In genomic region chr2:30665761-30666306, GRCh38 we compare ENCODE assay signal across 11 cellular contexts.
DNase-seq lines count a peak whose midpoint lies in the region; ATAC-seq, FAIRE-seq and TF ChIP-seq lines count a peak whose summit lies in the region.
"Had no signal": no experiment of that assay in that cellular context is flagged by ENCODE, and none has a peak within 500 bp of the region (broad histone marks: within the 10 kb centered on the region; RNA-seq: fewer than 3 reads in every experiment).

No MANE protein-coding gene starts in this region.

- FAIRE-seq in astrocyte (lab: Jason Lieb, UNC): no peak

- H3K9me3 ChIP-seq in DOHH2 (ENCODE audit: control insufficient read depth, insufficient read depth, low read length) (peaks cover 16% of the 10 kb centered on the region; the same call in 1 of the 2 replicates), astrocyte (ENCODE audit: insufficient read depth, low read depth, low read length) (no peaks in the 10 kb centered on the region), hepatocyte (ENCODE audit: low read depth) (peaks cover 4% of the 10 kb centered on the region)

- H3F3A ChIP-seq in DOHH2 (ENCODE audit: control insufficient read depth, insufficient read depth): no peaks in the 10 kb centered on the region

- H3K36me3 Mint-ChIP-seq in astrocyte (ENCODE audit: low read depth, unreplicated experiment): peaks cover 5% of the 10 kb centered on the region
- H3K36me3 Mint-ChIP-seq in activated CD4-positive, alpha-beta memory T cell treated with anti-CD3 and anti-CD28 coated beads, Interleukin-2, amount 10 ng/mL, durations not matched to agents 7 days and 5 days (ENCODE audit: low read depth): peaks cover 5% of the 10 kb centered on the region
- H3K36me3 Mint-ChIP-seq in activated naive CD8-positive, alpha-beta T cell treated with anti-CD3 and anti-CD28 coated beads, Interleukin-2, amount 50 U/mL, for 24 hours (ENCODE audit: low read depth): peaks cover 8% of the 10 kb centered on the region

- H3K9ac ChIP-seq in astrocyte (ENCODE audit: low read length): peak overlapping the region; percentile 72

- DNase-seq in astrocyte (ENCODE audit: low read depth): no peak
- no peak for DNase-seq in hepatocyte (ENCODE audit: low spot score)
- no peak for DNase-seq in activated CD4-positive, alpha-beta memory T cell treated with anti-CD3 and anti-CD28 coated beads, Interleukin-2, amount 10 ng/mL, durations not matched to agents 7 days and 5 days
- no peak for DNase-seq in activated naive CD8-positive, alpha-beta T cell treated with anti-CD3 and anti-CD28 coated beads, Interleukin-2, amount 50 U/mL, for 24 hours
- DNase-seq in hypothalamus (lab: John Stamatoyannopoulos, UW): no peak
- no peak for DNase-seq in inferior parietal cortex (ENCODE audit: extremely low spot score)
- DNase-seq: activated CD8-positive, alpha-beta memory T cell treated with anti-CD3 and anti-CD28 coated beads, Interleukin-2, amount 10 ng/mL, durations not matched to agents 7 days and 5 days; activated naive CD8-positive, alpha-beta T cell treated with anti-CD3 and anti-CD28 coated beads for 36 hours; cortex of kidney had no signal

- H3K27ac Mint-ChIP-seq in astrocyte (ENCODE audit: unreplicated experiment): peak overlapping the region; percentile 88
- no peak overlapping the region for H3K27ac Mint-ChIP-seq in activated CD4-positive, alpha-beta memory T cell treated with anti-CD3 and anti-CD28 coated beads, Interleukin-2, amount 10 ng/mL, durations not matched to agents 7 days and 5 days
- H3K27ac Mint-ChIP-seq in activated naive CD8-positive, alpha-beta T cell treated with anti-CD3 and anti-CD28 coated beads, Interleukin-2, amount 50 U/mL, for 24 hours: no peak overlapping the region
- H3K27ac Mint-ChIP-seq: activated CD8-positive, alpha-beta memory T cell treated with anti-CD3 and anti-CD28 coated beads, Interleukin-2, amount 10 ng/mL, durations not matched to agents 7 days and 5 days; activated naive CD8-positive, alpha-beta T cell treated with anti-CD3 and anti-CD28 coated beads for 36 hours had no signal

- H3K9me3 Mint-ChIP-seq in astrocyte (ENCODE audit: unreplicated experiment): peaks cover 28% of the 10 kb centered on the region
- H3K9me3 Mint-ChIP-seq in activated CD4-positive, alpha-beta memory T cell treated with anti-CD3 and anti-CD28 coated beads, Interleukin-2, amount 10 ng/mL, durations not matched to agents 7 days and 5 days: peaks cover 14% of the 10 kb centered on the region
- peaks cover 31% of the 10 kb centered on the region for H3K9me3 Mint-ChIP-seq in activated naive CD8-positive, alpha-beta T cell treated with anti-CD3 and anti-CD28 coated beads, Interleukin-2, amount 50 U/mL, for 24 hours

- POLR2A ChIA-PET in activated CD4-positive, alpha-beta memory T cell treated with anti-CD3 and anti-CD28 coated beads, Interleukin-2, amount 10 ng/mL, durations not matched to agents 7 days and 5 days (lab: Charles Lee): no interaction called here

- no peak for ATAC-seq in activated naive CD8-positive, alpha-beta T cell treated with anti-CD3 and anti-CD28 coated beads, Interleukin-2, amount 50 U/mL, for 24 hours
- ATAC-seq: activated CD8-positive, alpha-beta memory T cell treated with anti-CD3 and anti-CD28 coated beads, Interleukin-2, amount 10 ng/mL, durations not matched to agents 7 days and 5 days had no signal

- H3K4me1 ChIP-seq in DOHH2 (ENCODE audit: control insufficient read depth, low read length) (peaks cover 14% of the 10 kb centered on the region), astrocyte (ENCODE audit: insufficient read depth, low read length) (peaks cover 45% of the 10 kb centered on the region), hepatocyte (ENCODE audit: insufficient read depth) (no peaks in the 10 kb centered on the region)

- H3K9me2 ChIP-seq in DOHH2 (replicated peaks; ENCODE audit: control insufficient read depth, low read length) (no peaks in the 10 kb centered on the region), hepatocyte (replicated peaks; ENCODE audit: insufficient read depth) (no peaks in the 10 kb centered on the region)

- H3K27ac ChIP-seq in DOHH2 (ENCODE audit: low read depth, low read length) (peak overlapping the region; percentile 63), astrocyte (ENCODE audit: low read depth, low read length) (peak overlapping the region; percentile 99), hepatocyte (peak overlapping the region; percentile 24), skin epidermis (peak overlapping the region in 12 of 21 experiments; percentile 20 to 81 (median 58))

- H3K79me2 ChIP-seq in DOHH2 (ENCODE audit: control insufficient read depth, low read length): no peaks in the 10 kb centered on the region
- no peaks in the 10 kb centered on the region for H3K79me2 ChIP-seq in astrocyte (ENCODE audit: insufficient read depth, low read length)
- no peaks in the 10 kb centered on the region for H3K79me2 ChIP-seq in hepatocyte

- H2AFZ ChIP-seq in astrocyte (ENCODE audit: low read depth, low read length) (no peak overlapping the region), hepatocyte (no peak overlapping the region)

- WGBS in hepatocyte (ENCODE audit: low lambda C conversion rate, missing lambda C conversion rate): 97% methylated on average over 3 of the region's 3 CpGs

- CTCF ChIA-PET in activated CD4-positive, alpha-beta memory T cell treated with anti-CD3 and anti-CD28 coated beads, Interleukin-2, amount 10 ng/mL, durations not matched to agents 7 days and 5 days (lab: Charles Lee): interaction anchor here (1.6 kb wide), 1 partner anchor 46 kb away, joined by 6 read pairs; no protein-coding TSS in a partner anchor

- peak overlapping the region; percentile 27 for H3K4me3 ChIP-seq in DOHH2 (ENCODE audit: low read length)
- H3K4me3 ChIP-seq in astrocyte (ENCODE audit: insufficient read depth, low read depth, low read length): no peak overlapping the region
- H3K4me3 ChIP-seq in hepatocyte: no peak overlapping the region
- no peak overlapping the region for H3K4me3 ChIP-seq in skin epidermis

- H3K36me3 ChIP-seq in DOHH2 (ENCODE audit: control insufficient read depth, low read length) (peaks cover 5% of the 10 kb centered on the region), astrocyte (ENCODE audit: insufficient read depth, low read length) (no peaks in the 10 kb centered on the region), hepatocyte (replicated peaks; ENCODE audit: insufficient read depth, low read depth) (no peaks in the 10 kb centered on the region)

- H3K4me2 ChIP-seq in DOHH2 (ENCODE audit: low read length): peak overlapping the region; percentile 31
- peak overlapping the region; percentile 58 for H3K4me2 ChIP-seq in astrocyte (ENCODE audit: low read length)
- no peak overlapping the region for H3K4me2 ChIP-seq in hepatocyte

- TF ChIP-seq CTCF in DOHH2 (IDR thresholded peaks at IDR 0.05; ENCODE audit: low read depth, low read length, poor library complexity, severe bottlenecking) (no peak), astrocyte (IDR thresholded peaks at IDR 0.05; ENCODE audit: insufficient read depth, low read depth, low read length) (no peak), hepatocyte (IDR thresholded peaks at IDR 0.05; ENCODE audit: poor library complexity) (no peak)

- no peaks in the 10 kb centered on the region for H3K27me3 Mint-ChIP-seq in astrocyte (ENCODE audit: low read depth, unreplicated experiment)
- H3K27me3 Mint-ChIP-seq in activated CD4-positive, alpha-beta memory T cell treated with anti-CD3 and anti-CD28 coated beads, Interleukin-2, amount 10 ng/mL, durations not matched to agents 7 days and 5 days: peaks cover 11% of the 10 kb centered on the region
- peaks cover 7% of the 10 kb centered on the region for H3K27me3 Mint-ChIP-seq in activated naive CD8-positive, alpha-beta T cell treated with anti-CD3 and anti-CD28 coated beads, Interleukin-2, amount 50 U/mL, for 24 hours
- H3K27me3 Mint-ChIP-seq: activated CD8-positive, alpha-beta memory T cell treated with anti-CD3 and anti-CD28 coated beads, Interleukin-2, amount 10 ng/mL, durations not matched to agents 7 days and 5 days; activated naive CD8-positive, alpha-beta T cell treated with anti-CD3 and anti-CD28 coated beads for 36 hours had no signal

- H4K20me1 ChIP-seq in DOHH2 (ENCODE audit: control insufficient read depth, insufficient read depth, low read depth, low read length) (no peaks in the 10 kb centered on the region), astrocyte (ENCODE audit: insufficient read depth, low read length) (no peaks in the 10 kb centered on the region), hepatocyte (ENCODE audit: insufficient read depth, poor library complexity, severe bottlenecking) (no peaks in the 10 kb centered on the region)

- H3K4me1 Mint-ChIP-seq in astrocyte (ENCODE audit: low read depth, unreplicated experiment): peaks cover 17% of the 10 kb centered on the region
- peaks cover 1% of the 10 kb centered on the region for H3K4me1 Mint-ChIP-seq in activated CD4-positive, alpha-beta memory T cell treated with anti-CD3 and anti-CD28 coated beads, Interleukin-2, amount 10 ng/mL, durations not matched to agents 7 days and 5 days
- peaks cover 12% of the 10 kb centered on the region for H3K4me1 Mint-ChIP-seq in activated naive CD8-positive, alpha-beta T cell treated with anti-CD3 and anti-CD28 coated beads, Interleukin-2, amount 50 U/mL, for 24 hours
- H3K4me1 Mint-ChIP-seq: activated CD8-positive, alpha-beta memory T cell treated with anti-CD3 and anti-CD28 coated beads, Interleukin-2, amount 10 ng/mL, durations not matched to agents 7 days and 5 days; activated naive CD8-positive, alpha-beta T cell treated with anti-CD3 and anti-CD28 coated beads for 36 hours had no signal

- no peak overlapping the region for H3K4me3 Mint-ChIP-seq in astrocyte (ENCODE audit: unreplicated experiment)
- H3K4me3 Mint-ChIP-seq in activated CD4-positive, alpha-beta memory T cell treated with anti-CD3 and anti-CD28 coated beads, Interleukin-2, amount 10 ng/mL, durations not matched to agents 7 days and 5 days: no peak overlapping the region
- H3K4me3 Mint-ChIP-seq in activated naive CD8-positive, alpha-beta T cell treated with anti-CD3 and anti-CD28 coated beads, Interleukin-2, amount 50 U/mL, for 24 hours: no peak overlapping the region
- H3K4me3 Mint-ChIP-seq: activated CD8-positive, alpha-beta memory T cell treated with anti-CD3 and anti-CD28 coated beads, Interleukin-2, amount 10 ng/mL, durations not matched to agents 7 days and 5 days; activated naive CD8-positive, alpha-beta T cell treated with anti-CD3 and anti-CD28 coated beads for 36 hours had no signal

- H3K27me3 ChIP-seq in DOHH2 (ENCODE audit: control insufficient read depth, low read length): no peaks in the 10 kb centered on the region
- no peaks in the 10 kb centered on the region for H3K27me3 ChIP-seq in astrocyte (ENCODE audit: insufficient read depth, low read length)
- no peaks in the 10 kb centered on the region for H3K27me3 ChIP-seq in hepatocyte

Comparison
In these comparisons a context has a peak if more than half of its experiments do, and no peak if none do; other contexts are left out.
1. H3K27ac ChIP-seq: peak in every context shown above with its lines; median percentile 99 in astrocyte; 63 in DOHH2; 58 in skin epidermis; 24 in hepatocyte.